Comparison of ENCODE assay signal across 19 cellular contexts in genomic region chr11:122670131-122670530, GRCh38.
"Had no signal": no experiment of that assay in that cellular context is flagged by ENCODE, and none has a peak within 500 bp of the region (broad histone marks: within the 10 kb centered on the region; RNA-seq: fewer than 3 reads in every experiment).

No MANE protein-coding gene starts in this region.

- H2AFZ ChIP-seq: parathyroid adenoma had no signal

- ATAC-seq: activated T-helper 17 cell treated with anti-CD3 and anti-CD28 coated beads, Interleukin-2, amount 50 U/mL, for 72 hours; left lung had no signal

- H3K4me3 ChIP-seq: colonic mucosa, esophagus squamous epithelium, left lung, sigmoid colon, spleen, thyroid gland, vagina had no signal

- H3K4me3 Mint-ChIP-seq: activated CD4-positive, alpha-beta T cell treated with anti-CD3 and anti-CD28 coated beads, Interleukin-2, amount 10 ng/mL, durations not matched to agents 24 days and 14 days; activated naive CD4-positive, alpha-beta T cell treated with anti-CD3 and anti-CD28 coated beads for 36 hours; brain; naive B cell had no signal

- H3K27me3 ChIP-seq: colonic mucosa, esophagus squamous epithelium, left lung, sigmoid colon, spleen, thyroid gland, vagina had no signal

- H3K27ac ChIP-seq: colonic mucosa, esophagus squamous epithelium, left lung, parathyroid adenoma, sigmoid colon, thyroid gland, vagina had no signal

- DNase-seq: activated CD4-positive, alpha-beta T cell treated with anti-CD3 and anti-CD28 coated beads, Interleukin-2, amount 10 ng/mL, durations not matched to agents 24 days and 14 days; activated CD4-positive, CD25-positive, alpha-beta regulatory T cell; activated naive CD4-positive, alpha-beta T cell treated with anti-CD3 and anti-CD28 coated beads for 36 hours; activated T-cell treated with anti-CD3 and anti-CD28 coated beads for 4 hours; central memory CD4-positive, alpha-beta T cell; colonic mucosa; esophagus squamous epithelium; hippocampal formation; kidney; left lung; mammary epithelial cell; naive B cell; sigmoid colon; spleen; thyroid gland had no signal

- H3K4me1 ChIP-seq: colonic mucosa, parathyroid adenoma, thyroid gland, vagina had no signal

- H3K27ac Mint-ChIP-seq: activated CD4-positive, alpha-beta T cell treated with anti-CD3 and anti-CD28 coated beads, Interleukin-2, amount 10 ng/mL, durations not matched to agents 24 days and 14 days; activated naive CD4-positive, alpha-beta T cell treated with anti-CD3 and anti-CD28 coated beads for 36 hours; activated T-helper 17 cell treated with anti-CD3 and anti-CD28 coated beads, Interleukin-2, amount 50 U/mL, for 72 hours; brain; naive B cell had no signal

- H3K9me3 ChIP-seq: colonic mucosa, esophagus squamous epithelium, left lung, sigmoid colon, thyroid gland, vagina had no signal

- H3K79me2 ChIP-seq: parathyroid adenoma had no signal

- H3K36me3 ChIP-seq: colonic mucosa, esophagus squamous epithelium, sigmoid colon, thyroid gland, vagina had no signal

- H3K27me3 Mint-ChIP-seq: activated T-helper 17 cell treated with anti-CD3 and anti-CD28 coated beads, Interleukin-2, amount 50 U/mL, for 72 hours had no signal

- FAIRE-seq: kidney had no signal

- H3K9ac ChIP-seq: parathyroid adenoma had no signal

- H3K9me3 Mint-ChIP-seq: activated T-helper 17 cell treated with anti-CD3 and anti-CD28 coated beads, Interleukin-2, amount 50 U/mL, for 72 hours had no signal
